In the genomic region with DNA sequence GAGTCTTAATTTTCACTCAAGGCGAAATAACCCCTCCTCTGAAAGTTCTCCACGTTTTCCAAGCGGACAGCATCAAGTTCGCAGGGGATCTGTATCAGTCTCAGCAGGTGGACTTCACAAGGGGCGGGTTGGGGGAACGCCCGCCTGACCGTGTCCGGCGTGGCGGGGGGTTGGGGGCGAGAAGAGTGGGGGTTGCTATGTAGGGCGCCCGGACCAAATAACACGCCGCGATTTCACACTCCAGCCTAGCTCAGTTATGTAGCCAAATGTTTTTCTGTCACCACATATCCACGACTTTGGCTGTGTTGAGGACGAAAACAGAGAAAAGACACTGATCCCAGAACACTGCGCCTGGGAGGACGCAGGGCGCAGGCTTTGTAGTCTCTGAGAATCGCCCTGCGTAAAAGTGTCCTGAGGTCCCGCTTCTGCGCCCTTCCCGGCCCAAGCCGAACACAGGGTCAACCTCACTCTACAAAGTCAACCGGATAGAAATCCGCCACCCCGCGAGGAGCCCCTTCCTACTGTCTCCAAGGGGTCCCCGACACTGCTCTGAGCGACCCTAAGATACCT, we compare ENCODE assay signal across 10 cellular contexts. TPM values are rescaled to one million over a fixed set of nuclear protein-coding genes. Genes with fewer than 3 reads are reported as not detected.
DNase-seq lines count a peak whose midpoint lies in the region; ATAC-seq and TF ChIP-seq lines count a peak whose summit lies in the region.
"Had no signal": no experiment of that assay in that cellular context is flagged by ENCODE, and none has a peak within 500 bp of the region (broad histone marks: within the 10 kb centered on the region; RNA-seq: fewer than 3 reads in every experiment).

No MANE protein-coding gene starts in this region.

- peaks cover 2% of the 10 kb centered on the region for H3K36me3 Mint-ChIP-seq in central memory CD8-positive, alpha-beta T cell (ENCODE audit: insufficient read depth)
- no peaks in the 10 kb centered on the region for H3K36me3 Mint-ChIP-seq in mesothelial cell of epicardium

- intact Hi-C loops in uterus (cut with DNase I; ENCODE audit: low total_unique reads), result no loop called here

- ATAC-seq in central memory CD8-positive, alpha-beta T cell (replicated peaks; ENCODE audit: extremely low read depth, poor library complexity, severe bottlenecking), result no peak
- ATAC-seq in HG02973 (IDR thresholded peaks at IDR 0.05; ENCODE audit: unreplicated experiment), result no peak

- no peak for TF ChIP-seq POLR2A in uterus (IDR thresholded peaks at IDR 0.05)

- H3K9me3 Mint-ChIP-seq in central memory CD8-positive, alpha-beta T cell, result no peaks in the 10 kb centered on the region
- no peaks in the 10 kb centered on the region for H3K9me3 Mint-ChIP-seq in mesothelial cell of epicardium

- H3K27ac Mint-ChIP-seq in central memory CD8-positive, alpha-beta T cell (ENCODE audit: low read depth), result no peak overlapping the region
- no peak overlapping the region for H3K27ac Mint-ChIP-seq in mesothelial cell of epicardium

- H3K27ac ChIP-seq in uterus, result peak overlapping the region in 1 of 2 donors; percentile 35

- no peaks in the 10 kb centered on the region for H3K36me3 ChIP-seq in uterus

- H3K4me1 Mint-ChIP-seq in central memory CD8-positive, alpha-beta T cell, result peaks cover 11% of the 10 kb centered on the region
- H3K4me1 Mint-ChIP-seq in mesothelial cell of epicardium, result peaks cover 34% of the 10 kb centered on the region

- H3K4me3 Mint-ChIP-seq in central memory CD8-positive, alpha-beta T cell, result peak overlapping the region; percentile 69
- peak overlapping the region; percentile 74 for H3K4me3 Mint-ChIP-seq in mesothelial cell of epicardium

- peak; percentile 13 for DNase-seq in activated naive CD4-positive, alpha-beta T cell treated with anti-CD3 and anti-CD28 coated beads, Interleukin-2, amount 50 U/mL, for 16 hours
- no peak for DNase-seq in activated naive CD4-positive, alpha-beta T cell (lab: John Stamatoyannopoulos, UW)
- no peak for DNase-seq in central memory CD8-positive, alpha-beta T cell (ENCODE audit: low spot score in 2 of 2)
- no peak for DNase-seq in mesothelial cell of epicardium (ENCODE audit: low spot score in 2 of 2, unreplicated experiment in 2 of 2)
- no peak for DNase-seq in uterus
- no peak for DNase-seq in NCI-H1694 (lab: John Stamatoyannopoulos, UW)
- no peak for DNase-seq in stimulated activated CD4-positive, alpha-beta T cell treated with anti-CD3 and anti-CD28 coated beads, Interleukin-2, amount 100 ng/mL, for 48 hours
- DNase-seq: NCI-H446 treated with DMSO at 0.1 percent for 48 hours had no signal

- H3K4me3 ChIP-seq in uterus, result peak overlapping the region; percentile 31 to 37

- no peaks in the 10 kb centered on the region for H3K4me1 ChIP-seq in uterus

- H3K9me3 ChIP-seq in uterus, result no peaks in the 10 kb centered on the region

- H3K27me3 ChIP-seq in uterus, result no peaks in the 10 kb centered on the region

- peaks cover 57% of the 10 kb centered on the region for H3K27me3 Mint-ChIP-seq in central memory CD8-positive, alpha-beta T cell
- H3K27me3 Mint-ChIP-seq in mesothelial cell of epicardium (ENCODE audit: low read depth), result peaks cover 40% of the 10 kb centered on the region

- no peak for TF ChIP-seq CTCF in mesothelial cell of epicardium (IDR thresholded peaks at IDR 0.05; ENCODE audit: unreplicated experiment)
- no peak for TF ChIP-seq CTCF in uterus (IDR thresholded peaks at IDR 0.05)

RNA-seq across cellular contexts. Expression of a gene that starts 0.5 kb away (rescaled TPM):
- total RNA-seq in mesothelial cell of epicardium (2.4 to 3.2 TPM (median 2.8 TPM) in 3 replicates), uterus (10 to 100 TPM in 1 of 4 donors, 1 to 10 TPM in 2, under 1 TPM in 1; 0.59 to 11.8 (median 3.3) TPM)
- total RNA-seq: Daoy had no signal
